ENCODE assay signal across 8 cellular contexts in the genomic region with DNA sequence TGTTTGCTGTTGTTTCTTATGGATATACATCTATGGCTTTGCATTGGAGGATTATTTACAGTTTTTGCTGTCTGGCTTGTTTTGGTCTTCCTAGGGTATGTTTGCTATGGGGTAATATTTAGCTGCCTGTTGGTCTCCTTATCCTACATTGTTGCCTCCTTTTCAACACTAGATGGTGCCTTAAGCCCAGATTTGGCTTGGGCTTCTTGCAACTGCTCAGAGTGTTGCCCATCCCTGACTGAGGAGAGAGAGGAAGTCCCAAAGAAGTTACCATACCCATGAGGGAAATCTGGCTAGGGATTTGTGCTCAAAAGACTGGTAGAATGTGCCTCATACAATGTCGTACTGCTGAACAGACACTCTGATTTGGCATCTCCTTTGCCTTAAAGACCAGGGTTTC.
DNase-seq lines count a peak whose midpoint lies in the region; ATAC-seq, FAIRE-seq and TF ChIP-seq lines count a peak whose summit lies in the region.

No MANE protein-coding gene starts in this region.

- no peak overlapping the region for H3K9ac ChIP-seq in keratinocyte (ENCODE audit: control insufficient read depth, extremely low read depth, insufficient read depth, low read length)

- dilution Hi-C loops in keratinocyte (cut with MboI; ENCODE audit: extremely low pct_ligation_motif_present, low sequenced_read_pairs) = no loop called here

- no peaks in the 10 kb centered on the region for H3K79me2 ChIP-seq in keratinocyte (ENCODE audit: control insufficient read depth, insufficient read depth, low read length)

- H3K4me2 ChIP-seq in keratinocyte (ENCODE audit: control insufficient read depth, extremely low read depth, insufficient read depth, low read depth, low read length) = no peak overlapping the region

- no peaks in the 10 kb centered on the region for H3K36me3 ChIP-seq in keratinocyte (ENCODE audit: control insufficient read depth in 2 of 2, extremely low read depth in 1 of 2, insufficient read depth in 2 of 2, low read length in 2 of 2)

- ATAC-seq in HG03442 (IDR thresholded peaks at IDR 0.05; ENCODE audit: unreplicated experiment) = no peak

- DNase-seq in NCI-H1436 (lab: John Stamatoyannopoulos, UW) (peak; percentile 0), NCI-H1436 treated with DMSO at 0.1 percent for 48 hours (lab: John Stamatoyannopoulos, UW) (no peak), HS-5 (ENCODE audit: low read depth) (peak; percentile 18), SHP77 treated with DMSO at 0.1 percent for 48 hours (lab: John Stamatoyannopoulos, UW) (peak; percentile 17), keratinocyte (ENCODE audit: low read depth, low spot score) (no peak), substantia nigra (lab: John Stamatoyannopoulos, UW) (no peak), COLO829 (ENCODE audit: low spot score) (no peak)

- no peaks in the 10 kb centered on the region for H4K20me1 ChIP-seq in keratinocyte (ENCODE audit: control insufficient read depth, extremely low read depth, insufficient read depth, low read length)

- H3K27ac ChIP-seq in keratinocyte (ENCODE audit: control insufficient read depth, insufficient read depth, low read length) (no peak overlapping the region), substantia nigra (ENCODE audit: low read depth, low read length, poor library complexity, severe bottlenecking) (no peak overlapping the region)

- no peaks in the 10 kb centered on the region for H3K4me1 ChIP-seq in keratinocyte (ENCODE audit: control insufficient read depth, extremely low read depth, insufficient read depth, low read length)

- H2AFZ ChIP-seq in keratinocyte (ENCODE audit: control insufficient read depth, low read length) = no peak overlapping the region

- peak; percentile 44 to 65 (median 61) for TF ChIP-seq CTCF in keratinocyte (optimal IDR thresholded peaks at IDR 0.05 in 1 of 3, IDR thresholded peaks at IDR 0.05 in 1 of 3, conservative IDR thresholded peaks at IDR 0.05 in 1 of 3; ENCODE audit: extremely low read depth in 1 of 3, insufficient read depth in 2 of 3, low read length in 3 of 3)

- no peaks in the 10 kb centered on the region for H3K27me3 ChIP-seq in keratinocyte (ENCODE audit: control insufficient read depth, extremely low read depth, insufficient read depth, low read length)

- no peak for FAIRE-seq in keratinocyte (lab: Jason Lieb, UNC)

- H3K9me1 ChIP-seq in keratinocyte (ENCODE audit: control insufficient read depth, extremely low read depth, insufficient read depth, low read length) = no peaks in the 10 kb centered on the region

- no peak overlapping the region for H3K4me3 ChIP-seq in keratinocyte (ENCODE audit: control insufficient read depth in 2 of 3, extremely low read depth in 1 of 3, insufficient read depth in 2 of 3, low read depth in 1 of 3, low read length in 3 of 3)

- H3K9me3 ChIP-seq in keratinocyte (ENCODE audit: control insufficient read depth, low read depth, low read length) = no peaks in the 10 kb centered on the region

Comparison
In these comparisons a context has a peak if more than half of its experiments do, and no peak if none do; other contexts are left out.
1. DNase-seq: peak in NCI-H1436 (single experiment), HS-5 (single experiment) and SHP77 treated with DMSO at 0.1 percent for 48 hours (single experiment); none in NCI-H1436 treated with DMSO at 0.1 percent for 48 hours (single experiment), keratinocyte (single experiment), substantia nigra (0 of 49) and COLO829 (single experiment).